ENCODE assay signal across 19 cellular contexts in genomic region chr19:870314-870713, GRCh38. TPM values are rescaled to one million over a fixed set of nuclear protein-coding genes. Genes with fewer than 3 reads are reported as not detected.
A peak's percentile ranks its signal among the peaks of the same experiment; 100 is the strongest.
DNase-seq lines count a peak whose midpoint lies in the region; TF ChIP-seq lines count a peak whose summit lies in the region.
"Had no signal": no experiment of that assay in that cellular context is flagged by ENCODE, and none has a peak within 500 bp of the region (broad histone marks: within the 10 kb centered on the region; RNA-seq: fewer than 3 reads in every experiment).

No MANE protein-coding gene starts in this region.

- H3K4me2 ChIP-seq in GM23248 (ENCODE audit: unreplicated experiment) (no peak overlapping the region), OCI-LY7 (ENCODE audit: low read length) (no peak overlapping the region)
- H3K4me2 ChIP-seq: hepatocyte, SK-N-SH had no signal

- peaks cover 45% of the 10 kb centered on the region for H3K4me1 Mint-ChIP-seq in chondrocyte (ENCODE audit: low read depth)

- no peak overlapping the region for H3K4me3 ChIP-seq in GM23248
- no peak overlapping the region for H3K4me3 ChIP-seq in prostate gland
- H3K4me3 ChIP-seq in OCI-LY7 (ENCODE audit: low read depth, low read length, poor library complexity, severe bottlenecking): no peak overlapping the region
- H3K4me3 ChIP-seq: hepatocyte had no signal

- H3K27me3 ChIP-seq in GM23248 (replicated peaks; ENCODE audit: insufficient read depth): no peaks in the 10 kb centered on the region
- H3K27me3 ChIP-seq in prostate gland (replicated peaks; ENCODE audit: insufficient read depth): no peaks in the 10 kb centered on the region
- H3K27me3 ChIP-seq: hepatocyte had no signal

- TF ChIP-seq POLR2A in prostate gland (IDR thresholded peaks at IDR 0.05): no peak

- POLR2A ChIA-PET in OCI-LY7 (lab: Charles Lee): no interaction called here

- H3K27ac ChIP-seq in 22Rv1 (peak overlapping the region; percentile 71), GM23248 (peak overlapping the region; percentile 78; the same call in 1 of the 2 replicates), prostate gland (peak overlapping the region; percentile 69 to 74), OCI-LY7 (ENCODE audit: low read depth, low read length, poor library complexity, severe bottlenecking) (no peak overlapping the region)

- H2AFZ ChIP-seq in GM23248 (no peak overlapping the region), OCI-LY7 (ENCODE audit: low read length) (no peak overlapping the region)
- H2AFZ ChIP-seq: hepatocyte had no signal

- no peaks in the 10 kb centered on the region for H4K20me1 ChIP-seq in GM23248 (ENCODE audit: insufficient read depth)
- H4K20me1 ChIP-seq in OCI-LY7 (ENCODE audit: insufficient read depth, low read length): no peaks in the 10 kb centered on the region

- peaks cover 8% of the 10 kb centered on the region for H3K36me3 Mint-ChIP-seq in chondrocyte (ENCODE audit: low read depth)

- DNase-seq in GM23248 (no peak), chondrocyte (ENCODE audit: low spot score) (no peak), prostate gland (ENCODE audit: low spot score) (no peak), OCI-LY7 (ENCODE audit: low spot score) (no peak), KBM-7 (no peak), middle frontal gyrus (ENCODE audit: extremely low spot score, low spot score) (no peak), NCI-H82 (lab: John Stamatoyannopoulos, UW) (no peak)
- DNase-seq: activated B cell treated with CpG ODN at 0.5 μM for 24 hours; DND-41; H7; NCI-H1417; NCI-H2227 treated with DMSO at 0.1 percent for 48 hours; stimulated activated naive CD4-positive, alpha-beta T cell treated with Interleukin-2 at 50 U/mL for 16 hours had no signal

- H3K4me3 Mint-ChIP-seq in chondrocyte (ENCODE audit: unreplicated experiment): no peak overlapping the region
- H3K4me3 Mint-ChIP-seq: activated B cell treated with CpG ODN at 0.5 μM for 24 hours; dendritic cell treated with granulocyte-macrophage colony-stimulating factor and Interleukin-4, amounts not matched to agents 40 ng/mL and 50 ng/mL, for 4 days had no signal

- H3K4me1 ChIP-seq in GM23248 (ENCODE audit: insufficient read depth): peaks cover 14% of the 10 kb centered on the region
- H3K4me1 ChIP-seq in prostate gland (replicated peaks): no peaks in the 10 kb centered on the region
- peaks cover 9% of the 10 kb centered on the region for H3K4me1 ChIP-seq in OCI-LY7 (ENCODE audit: insufficient read depth, low read length, poor library complexity, severe bottlenecking)

- intact Hi-C loops in prostate gland (cut with DNase I): no loop called here
- intact Hi-C loops in OCI-LY7 (cut with micrococcal nuclease; ENCODE audit: unreplicated experiment): no loop called here

- no TSS peak for BruUV-seq in OCI-LY7 (replicated peaks; lab: Mats Ljungman, UMichigan)

- H3K27ac Mint-ChIP-seq in chondrocyte (ENCODE audit: unreplicated experiment): peak overlapping the region; percentile 86
- H3K27ac Mint-ChIP-seq: activated B cell treated with CpG ODN at 0.5 μM for 24 hours had no signal

- no peaks in the 10 kb centered on the region for H3K9me3 Mint-ChIP-seq in chondrocyte (ENCODE audit: low read depth)
- H3K9me3 Mint-ChIP-seq: activated B cell treated with CpG ODN at 0.5 μM for 24 hours; dendritic cell treated with granulocyte-macrophage colony-stimulating factor and Interleukin-4, amounts not matched to agents 40 ng/mL and 50 ng/mL, for 4 days had no signal

- H3K9me3 ChIP-seq in GM23248 (ENCODE audit: low read depth): no peaks in the 10 kb centered on the region
- H3K9me3 ChIP-seq in prostate gland: no peaks in the 10 kb centered on the region
- no peaks in the 10 kb centered on the region for H3K9me3 ChIP-seq in OCI-LY7 (ENCODE audit: low read length)
- H3K9me3 ChIP-seq: SK-N-SH had no signal

- no peaks in the 10 kb centered on the region for H3K79me2 ChIP-seq in GM23248 (ENCODE audit: insufficient read depth)
- no peaks in the 10 kb centered on the region for H3K79me2 ChIP-seq in OCI-LY7 (ENCODE audit: insufficient read depth, low read depth, low read length)
- H3K79me2 ChIP-seq: hepatocyte had no signal

- H3F3A ChIP-seq in GM23248 (ENCODE audit: insufficient read depth): peaks cover 6% of the 10 kb centered on the region; the same call in 1 of the 2 replicates

- no peaks in the 10 kb centered on the region for H3K27me3 Mint-ChIP-seq in chondrocyte (ENCODE audit: low read depth)
- H3K27me3 Mint-ChIP-seq: activated B cell treated with CpG ODN at 0.5 μM for 24 hours; dendritic cell treated with granulocyte-macrophage colony-stimulating factor and Interleukin-4, amounts not matched to agents 40 ng/mL and 50 ng/mL, for 4 days had no signal

- WGBS in GM23248 (ENCODE audit: low coverage in 1 of 2, low lambda C conversion rate in 2 of 2, missing lambda C conversion rate in 2 of 2), 2 experiments: 83 to 89% methylated on average over 7 to 8 of the region's 8 CpGs
- WGBS in prostate gland: 87% methylated on average over 8 of the region's 8 CpGs

- H3K36me3 ChIP-seq in GM23248 (ENCODE audit: low read depth): no peaks in the 10 kb centered on the region
- H3K36me3 ChIP-seq in prostate gland: peaks cover 0 to 1% of the 10 kb centered on the region in 2 donors
- peaks cover 27% of the 10 kb centered on the region; the same call in 1 of the 2 replicates for H3K36me3 ChIP-seq in OCI-LY7 (ENCODE audit: insufficient read depth, low read length)

- no peaks in the 10 kb centered on the region for H3K9me2 ChIP-seq in GM23248 (ENCODE audit: insufficient read depth)
- H3K9me2 ChIP-seq in OCI-LY7 (ENCODE audit: insufficient read depth, low read length): no peaks in the 10 kb centered on the region
- H3K9me2 ChIP-seq: SK-N-SH had no signal

- in situ Hi-C loops in GM23248 (cut with MboI): no loop called here
- in situ Hi-C loops in KBM-7 (cut with MboI; ENCODE audit: low pct_unique_long_range_greater_than_20kb, low sequenced_read_pairs): no loop called here

- H3K9ac ChIP-seq in GM23248: no peak overlapping the region
- H3K9ac ChIP-seq: SK-N-SH had no signal

- TF ChIP-seq CTCF in 22Rv1 (IDR thresholded peaks at IDR 0.05): no peak
- no peak for TF ChIP-seq CTCF in chondrocyte (IDR thresholded peaks at IDR 0.05)
- no peak for TF ChIP-seq CTCF in prostate gland (IDR thresholded peaks at IDR 0.05)
- no peak for TF ChIP-seq CTCF in OCI-LY7 (conservative IDR thresholded peaks at IDR 0.05; ENCODE audit: low read length)

- CTCF ChIA-PET in OCI-LY7 (lab: Charles Lee; ENCODE audit: unreplicated experiment): no interaction called here

RNA-seq across cellular contexts. Expression of gene CFD, which starts 10.8 kb away (rescaled TPM):
- total RNA-seq in GM23248 (2014; rRNA removed; shearing (Covaris generic)): 3.2 and 5.7 TPM in 2 replicates
- polyA plus RNA-seq in GM23248 (2016; fragmentation: Nextera tagmentation; extraction: Ambion mirVana): 4.9 and 5.2 TPM in 2 replicates
- total RNA-seq in chondrocyte (1.1 to 17.9 TPM (median 1.8 TPM) in 3 replicates), prostate gland (100 to 1,000 TPM in 1 of 2 donors, 10 to 100 TPM in 1; 92.2 to 167 TPM), OCI-LY7 (2022) (not detected in 2 replicates)
- total RNA-seq in OCI-LY7 (2014; rRNA removed; shearing (Covaris generic)): 0.35 TPM in 1 of 2 replicates, not detected in the other
- total RNA-seq: activated B cell treated with CpG ODN at 0.5 μM for 24 hours had no signal

RNA-seq across cellular contexts. Expression of gene ELANE, which starts 18.2 kb away (rescaled TPM):
- 1.4 TPM in 1 of 2 replicates, not detected in the other for total RNA-seq in GM23248 (2014; rRNA removed; shearing (Covaris generic))
- polyA plus RNA-seq in GM23248 (2016; fragmentation: Nextera tagmentation; extraction: Ambion mirVana): 0.20 and 0.34 TPM in 2 replicates
- total RNA-seq in chondrocyte (not detected in 3 replicates), prostate gland (1 to 10 TPM in 1 of 2 donors, not detected in 1; 1.4 TPM), OCI-LY7 (2022) (not detected in 2 replicates)
- not detected in 2 replicates for total RNA-seq in OCI-LY7 (2014; rRNA removed; shearing (Covaris generic))
- total RNA-seq: activated B cell treated with CpG ODN at 0.5 μM for 24 hours, H7 had no signal
- polyA plus RNA-seq: neural cell, SK-N-SH had no signal

RNA-seq across cellular contexts. Expression of gene MED16, which starts 22.7 kb away (rescaled TPM):
- total RNA-seq in GM23248 (2014; rRNA removed; shearing (Covaris generic)): 20.9 and 26.6 TPM in 2 replicates
- 66.5 and 66.9 TPM in 2 replicates for polyA plus RNA-seq in GM23248 (2016; fragmentation: Nextera tagmentation; extraction: Ambion mirVana)
- 47.0 to 53.9 TPM (median 53.1 TPM) in 3 replicates for total RNA-seq in chondrocyte
- 100 to 1,000 TPM in 1 of 2 donors, 10 to 100 TPM in 1; 65.1 to 114 TPM for total RNA-seq in prostate gland
- 12.9 and 19.1 TPM in 2 replicates for total RNA-seq in OCI-LY7 (2014; rRNA removed; shearing (Covaris generic))
- 54.3 and 61.4 TPM in 2 replicates for total RNA-seq in OCI-LY7 (2022)

RNA-seq across cellular contexts. Expression of gene RNU6-9, which starts 23.0 kb away (rescaled TPM):
- total RNA-seq in GM23248 (2014; rRNA removed; shearing (Covaris generic)): not detected in 2 replicates
- polyA plus RNA-seq in GM23248 (2016; fragmentation: Nextera tagmentation; extraction: Ambion mirVana): not detected in 2 replicates
- total RNA-seq in chondrocyte (not detected in 3 replicates), prostate gland (not detected), OCI-LY7 (2022) (not detected in 2 replicates)
- not detected in 2 replicates for total RNA-seq in OCI-LY7 (2014; rRNA removed; shearing (Covaris generic))
- total RNA-seq: activated B cell treated with CpG ODN at 0.5 μM for 24 hours, H7, hepatocyte had no signal
- polyA plus RNA-seq: BJ, hepatocyte, neural cell, SK-N-SH had no signal

RNA-seq across cellular contexts. Expression of gene PRTN3, which starts 29.5 kb away (rescaled TPM):
- total RNA-seq in GM23248 (2014; rRNA removed; shearing (Covaris generic)): not detected in 2 replicates
- polyA plus RNA-seq in GM23248 (2016; fragmentation: Nextera tagmentation; extraction: Ambion mirVana): not detected in 2 replicates
- total RNA-seq in chondrocyte (not detected in 3 replicates), prostate gland (1 to 10 TPM in 1 of 2 donors, not detected in 1; 2.6 TPM), OCI-LY7 (2022) (not detected in 2 replicates)
- not detected in 2 replicates for total RNA-seq in OCI-LY7 (2014; rRNA removed; shearing (Covaris generic))
- total RNA-seq: activated B cell treated with CpG ODN at 0.5 μM for 24 hours, hepatocyte had no signal
- polyA plus RNA-seq: BJ, hepatocyte, neural cell, SK-N-SH had no signal
